Comparison of ENCODE assay signal across 14 cellular contexts in the genomic region with DNA sequence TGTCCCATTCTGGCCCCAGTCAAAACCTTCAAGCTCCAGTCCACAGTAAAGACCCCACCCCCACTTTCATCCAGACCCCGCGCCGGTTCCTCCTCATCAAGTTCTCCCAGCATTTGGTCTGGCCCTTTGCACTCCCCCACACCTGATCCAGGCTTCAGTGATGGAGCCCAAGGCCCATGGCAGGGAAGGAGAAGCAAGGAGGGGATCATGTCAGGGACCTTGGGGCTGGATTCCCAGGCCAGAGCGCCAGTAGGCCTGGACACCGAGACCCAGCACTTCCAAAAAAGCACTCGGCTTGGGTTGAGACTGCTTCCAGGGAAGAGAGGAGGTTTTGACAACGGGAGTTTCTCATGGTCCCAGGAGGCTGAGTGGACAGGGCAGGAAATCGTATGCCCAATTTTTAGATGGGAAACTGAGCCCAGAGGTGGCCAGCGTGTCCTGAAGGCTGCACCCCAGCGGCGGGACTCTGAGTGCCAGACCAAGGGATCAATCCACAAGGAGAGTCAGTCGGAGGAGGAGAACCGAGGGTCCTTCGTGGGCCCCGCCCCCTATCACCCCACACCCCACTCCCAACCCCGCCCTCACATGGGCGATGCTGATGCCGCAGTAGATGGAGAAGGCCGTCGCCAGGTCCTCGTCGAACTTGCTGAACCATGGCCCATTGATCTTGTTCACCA.
DNase-seq lines count a peak whose midpoint lies in the region; ATAC-seq and TF ChIP-seq lines count a peak whose summit lies in the region.
"Had no signal": no experiment of that assay in that cellular context is flagged by ENCODE, and none has a peak within 500 bp of the region (broad histone marks: within the 10 kb centered on the region; RNA-seq: fewer than 3 reads in every experiment).

No MANE protein-coding gene starts in this region.

- ATAC-seq in WTC11 = no peak
- ATAC-seq: body of pancreas had no signal

- H3K4me1 Mint-ChIP-seq in T-helper 1 cell treated with Interleukin-12 subunit alpha and Interleukin-12 subunit beta and Interleukin-4 antibody, amounts not matched to agents 30 μg/mL and 1 μg/mL, for 36 hours (ENCODE audit: low read depth) = peaks cover 17% of the 10 kb centered on the region
- peaks cover 18% of the 10 kb centered on the region for H3K4me1 Mint-ChIP-seq in WTC11

- no peaks in the 10 kb centered on the region for H3K36me3 Mint-ChIP-seq in T-helper 1 cell treated with Interleukin-12 subunit alpha and Interleukin-12 subunit beta and Interleukin-4 antibody, amounts not matched to agents 30 μg/mL and 1 μg/mL, for 36 hours (ENCODE audit: low read depth)
- H3K36me3 Mint-ChIP-seq in WTC11 = no peaks in the 10 kb centered on the region

- no peak for TF ChIP-seq CTCF in WTC11 (IDR thresholded peaks at IDR 0.05)
- TF ChIP-seq CTCF in left ventricle myocardium inferior (IDR thresholded peaks at IDR 0.05; ENCODE audit: borderline replicate concordance) = no peak
- no peak for TF ChIP-seq CTCF in osteoblast (IDR thresholded peaks at IDR 0.05; ENCODE audit: extremely low read depth, low read depth, low read length)

- no peak for DNase-seq in T-helper 1 cell
- DNase-seq in WTC11 (ENCODE audit: low spot score) = no peak
- no peak for DNase-seq in left ventricle myocardium inferior
- DNase-seq in osteoblast (ENCODE audit: insufficient read length, low spot score, missing footprints) = peak; percentile 77
- no peak for DNase-seq in T-helper 9 cell
- DNase-seq in NCI-H128 (lab: John Stamatoyannopoulos, UW; ENCODE audit: unreplicated experiment) = no peak
- no peak for DNase-seq in activated CD4-positive, CD25-positive, alpha-beta regulatory T cell (lab: John Stamatoyannopoulos, UW)
- DNase-seq: DMS 273 treated with DMSO at 0.1 percent for 48 hours, NCI-H226 had no signal

- H3K27ac ChIP-seq in left ventricle myocardium inferior (replicated peaks) (no peak overlapping the region), osteoblast (ENCODE audit: low read depth, low read length) (no peak overlapping the region)
- H3K27ac ChIP-seq: 22Rv1, skin epidermis had no signal

- no peaks in the 10 kb centered on the region for H3K9me3 ChIP-seq in left ventricle myocardium inferior (replicated peaks)
- H3K9me3 ChIP-seq in osteoblast (ENCODE audit: low read depth, low read length) = no peaks in the 10 kb centered on the region
- H3K9me3 ChIP-seq: body of pancreas, tibial nerve had no signal

- H3K4me1 ChIP-seq in left ventricle myocardium inferior (peaks cover 17% of the 10 kb centered on the region), osteoblast (ENCODE audit: insufficient read depth, low read length) (no peaks in the 10 kb centered on the region)

- H3K27ac Mint-ChIP-seq in T-helper 1 cell treated with Interleukin-12 subunit alpha and Interleukin-12 subunit beta and Interleukin-4 antibody, amounts not matched to agents 30 μg/mL and 1 μg/mL, for 36 hours = no peak overlapping the region
- H3K27ac Mint-ChIP-seq in WTC11 = no peak overlapping the region

- H3K27me3 ChIP-seq in left ventricle myocardium inferior (ENCODE audit: low read depth) (peaks cover 20% of the 10 kb centered on the region), osteoblast (ENCODE audit: insufficient read depth, low read length) (peaks cover 68% of the 10 kb centered on the region)

- H3K79me2 ChIP-seq in osteoblast (ENCODE audit: insufficient read depth, low read length) = no peaks in the 10 kb centered on the region

- intact Hi-C loops in left ventricle myocardium inferior (cut with micrococcal nuclease) = no loop called here

- H4K20me1 ChIP-seq in osteoblast (ENCODE audit: insufficient read depth, low read length) = no peaks in the 10 kb centered on the region

- no peaks in the 10 kb centered on the region for H3K9me3 Mint-ChIP-seq in T-helper 1 cell treated with Interleukin-12 subunit alpha and Interleukin-12 subunit beta and Interleukin-4 antibody, amounts not matched to agents 30 μg/mL and 1 μg/mL, for 36 hours
- no peaks in the 10 kb centered on the region for H3K9me3 Mint-ChIP-seq in WTC11

- CTCF ChIA-PET in WTC11 (lab: Charles Lee) = interaction anchor here (0.6 to 13.3 kb wide), 12 partner anchors 9 to 361 kb away, joined by 3 to 461 read pairs (median 10); a partner anchor contains a TSS

- peaks cover 45% of the 10 kb centered on the region for H3K27me3 Mint-ChIP-seq in T-helper 1 cell treated with Interleukin-12 subunit alpha and Interleukin-12 subunit beta and Interleukin-4 antibody, amounts not matched to agents 30 μg/mL and 1 μg/mL, for 36 hours (ENCODE audit: low read depth)
- peaks cover 73% of the 10 kb centered on the region for H3K27me3 Mint-ChIP-seq in WTC11 (ENCODE audit: low read depth)

- POLR2A ChIA-PET in WTC11 (lab: Charles Lee) = interaction anchor here (1.0 kb wide), 1 partner anchor 100 kb away, joined by 3 read pairs; no protein-coding TSS in a partner anchor

- H3K4me3 ChIP-seq in left ventricle myocardium inferior (peak overlapping the region; percentile 38), osteoblast (ENCODE audit: insufficient read depth, low read length) (no peak overlapping the region)
- H3K4me3 ChIP-seq: body of pancreas had no signal

- peak overlapping the region; percentile 36 for H3K4me2 ChIP-seq in osteoblast (ENCODE audit: insufficient read depth, low read length)

- no peak overlapping the region for H2AFZ ChIP-seq in osteoblast (ENCODE audit: low read length)

- peak overlapping the region; percentile 19 for H3K4me3 Mint-ChIP-seq in T-helper 1 cell treated with Interleukin-12 subunit alpha and Interleukin-12 subunit beta and Interleukin-4 antibody, amounts not matched to agents 30 μg/mL and 1 μg/mL, for 36 hours
- H3K4me3 Mint-ChIP-seq in WTC11 = peak overlapping the region; percentile 64

- peaks cover 52% of the 10 kb centered on the region for H3K36me3 ChIP-seq in left ventricle myocardium inferior
- H3K36me3 ChIP-seq in osteoblast (ENCODE audit: insufficient read depth, low read length) = no peaks in the 10 kb centered on the region

TF ChIP-seq in WTC11, 78 proteins besides CTCF, POLR2A, EP300 and RAD21:
- TF ChIP-seq EMX1 (CRISPR knock-in tag; IDR thresholded peaks at IDR 0.05) = no peak
- no peak for TF ChIP-seq ESRRA (CRISPR knock-in tag; IDR thresholded peaks at IDR 0.05; ENCODE audit: borderline replicate concordance)
- TF ChIP-seq, protein P1, sequence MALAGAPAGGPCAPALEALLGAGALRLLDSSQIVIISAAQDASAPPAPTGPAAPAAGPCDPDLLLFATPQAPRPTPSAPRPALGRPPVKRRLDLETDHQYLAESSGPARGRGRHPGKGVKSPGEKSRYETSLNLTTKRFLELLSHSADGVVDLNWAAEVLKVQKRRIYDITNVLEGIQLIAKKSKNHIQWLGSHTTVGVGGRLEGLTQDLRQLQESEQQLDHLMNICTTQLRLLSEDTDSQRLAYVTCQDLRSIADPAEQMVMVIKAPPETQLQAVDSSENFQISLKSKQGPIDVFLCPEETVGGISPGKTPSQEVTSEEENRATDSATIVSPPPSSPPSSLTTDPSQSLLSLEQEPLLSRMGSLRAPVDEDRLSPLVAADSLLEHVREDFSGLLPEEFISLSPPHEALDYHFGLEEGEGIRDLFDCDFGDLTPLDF (CRISPR knock-in tag; IDR thresholded peaks at IDR 0.05) = no peak
- TF ChIP-seq NR2C2 (CRISPR knock-in tag; IDR thresholded peaks at IDR 0.05) = no peak
- TF ChIP-seq ZNF263 (CRISPR knock-in tag; IDR thresholded peaks at IDR 0.05; ENCODE audit: low read depth) = no peak
- no peak for TF ChIP-seq SMAD3 (CRISPR knock-in tag; IDR thresholded peaks at IDR 0.05; ENCODE audit: borderline replicate concordance)
- TF ChIP-seq CREM (CRISPR knock-in tag; IDR thresholded peaks at IDR 0.05) = no peak
TF ChIP-seq in WTC11: peak in this region for 0.
